Comparison of ENCODE assay signal across 21 cellular contexts in genomic region chr19:10283786-10284540, GRCh38. TPM values are rescaled to one million over a fixed set of nuclear protein-coding genes. Genes with fewer than 3 reads are reported as not detected.
DNase-seq lines count a peak whose midpoint lies in the region; ATAC-seq and TF ChIP-seq lines count a peak whose summit lies in the region.
"Had no signal": no experiment of that assay in that cellular context is flagged by ENCODE, and none has a peak within 500 bp of the region (broad histone marks: within the 10 kb centered on the region; RNA-seq: fewer than 3 reads in every experiment).

No MANE protein-coding gene starts in this region.

- WGBS in upper lobe of left lung, 2 donors, result 83 to 88% methylated on average over 16 to 28 of the region's 28 CpGs

- CTCF ChIA-PET in PC-3 (lab: Charles Lee), result interaction anchor here (0.6 kb wide), 1 partner anchor 105 kb away, joined by 3 read pairs; no protein-coding TSS in a partner anchor
- CTCF ChIA-PET in activated CD4-positive, alpha-beta memory T cell treated with anti-CD3 and anti-CD28 coated beads, Interleukin-2, amount 10 ng/mL, durations not matched to agents 7 days and 5 days (lab: Charles Lee), result no interaction called here

- ATAC-seq in PC-3 (no peak), upper lobe of left lung (ENCODE audit: low FRiP score in 2 of 2) (peak in 1 of 2 donors; percentile 1)
- ATAC-seq: SK-N-SH treated with all-trans-retinoic acid at 6 μM for 48 hours had no signal

- no peak overlapping the region for H3K4me3 ChIP-seq in PC-3 (ENCODE audit: low read length)
- peak overlapping the region in 2 of 4 donors; percentile 16 to 34 for H3K4me3 ChIP-seq in upper lobe of left lung
- H3K4me3 ChIP-seq: MG63 had no signal

- H3K4me1 Mint-ChIP-seq in activated CD4-positive, alpha-beta memory T cell treated with anti-CD3 and anti-CD28 coated beads, Interleukin-2, amount 10 ng/mL, durations not matched to agents 7 days and 5 days, result peaks cover 56% of the 10 kb centered on the region

- TF ChIP-seq POLR2A in GM19099 (IDR thresholded peaks at IDR 0.05; ENCODE audit: extremely low read depth, insufficient read length, low read depth) (peak; percentile 34), erythroblast (IDR thresholded peaks at IDR 0.05; ENCODE audit: low read length) (no peak), upper lobe of left lung (IDR thresholded peaks at IDR 0.05) (no peak)

- H3K27ac ChIP-seq in PC-3 (ENCODE audit: low read length) (no peak overlapping the region), upper lobe of left lung (peak overlapping the region; percentile 74 to 77 (median 75))
- H3K27ac ChIP-seq: C4-2B had no signal

- no peaks in the 10 kb centered on the region for H3F3A ChIP-seq in PC-3 (ENCODE audit: low read length, unreplicated experiment)

- H3K27ac Mint-ChIP-seq in activated CD4-positive, alpha-beta memory T cell treated with anti-CD3 and anti-CD28 coated beads, Interleukin-2, amount 10 ng/mL, durations not matched to agents 7 days and 5 days, result no peak overlapping the region

- intact Hi-C loops in PC-3 (cut with micrococcal nuclease), result no loop called here

- peaks cover 51% of the 10 kb centered on the region for H3K36me3 Mint-ChIP-seq in activated CD4-positive, alpha-beta memory T cell treated with anti-CD3 and anti-CD28 coated beads, Interleukin-2, amount 10 ng/mL, durations not matched to agents 7 days and 5 days (ENCODE audit: low read depth)

- H3K27me3 Mint-ChIP-seq in activated CD4-positive, alpha-beta memory T cell treated with anti-CD3 and anti-CD28 coated beads, Interleukin-2, amount 10 ng/mL, durations not matched to agents 7 days and 5 days, result peaks cover 15% of the 10 kb centered on the region

- H3K36me3 ChIP-seq in PC-3 (ENCODE audit: low read depth, low read length) (0 out of 2 replicates have a peak, but pooled peaks cover 3% of the 10 kb centered on the region), upper lobe of left lung (peaks cover 21 to 71% (median 55%) of the 10 kb centered on the region in 4 donors)
- H3K36me3 ChIP-seq: MG63 had no signal

- no peaks in the 10 kb centered on the region for H3K79me2 ChIP-seq in PC-3 (ENCODE audit: low read length)

- no peak overlapping the region for H3K9ac ChIP-seq in PC-3 (ENCODE audit: low read length)

- H3K9me2 ChIP-seq in PC-3 (replicated peaks; ENCODE audit: low read length), result no peaks in the 10 kb centered on the region

- no peaks in the 10 kb centered on the region for H3K9me3 Mint-ChIP-seq in activated CD4-positive, alpha-beta memory T cell treated with anti-CD3 and anti-CD28 coated beads, Interleukin-2, amount 10 ng/mL, durations not matched to agents 7 days and 5 days

- H3K4me2 ChIP-seq in PC-3 (ENCODE audit: low read length), result 0 out of 2 replicates have a peak overlapping the region, but pooled peaks have one; percentile 31

- TF ChIP-seq EP300 in upper lobe of left lung (IDR thresholded peaks at IDR 0.05), result no peak

- H4K20me1 ChIP-seq in PC-3 (ENCODE audit: low read length), result no peaks in the 10 kb centered on the region

- no peaks in the 10 kb centered on the region for H3K27me3 ChIP-seq in PC-3 (ENCODE audit: low read length)
- H3K27me3 ChIP-seq in upper lobe of left lung, result peaks cover 0 to 5% (median 0%) of the 10 kb centered on the region in 4 donors

- H3K4me1 ChIP-seq in PC-3 (ENCODE audit: insufficient read depth, low read length) (peaks cover 10% of the 10 kb centered on the region), upper lobe of left lung (peaks cover 61 to 93% (median 83%) of the 10 kb centered on the region in 4 donors)

- no peak overlapping the region for H2AFZ ChIP-seq in PC-3 (ENCODE audit: low read length)

- BruUV-seq in PC-3 (replicated peaks; lab: Mats Ljungman, UMichigan), result no TSS peak

- POLR2A ChIA-PET in PC-3 (lab: Charles Lee; ENCODE audit: unreplicated experiment), result no interaction called here
- POLR2A ChIA-PET in activated CD4-positive, alpha-beta memory T cell treated with anti-CD3 and anti-CD28 coated beads, Interleukin-2, amount 10 ng/mL, durations not matched to agents 7 days and 5 days (lab: Charles Lee), result interaction anchor here (2.2 kb wide), 1 partner anchor 14 kb away, joined by 10 read pairs; the partner anchor contains the start of gene ICAM1

- TF ChIP-seq CTCF in PC-3 (conservative IDR thresholded peaks at IDR 0.05; ENCODE audit: low read depth, low read length) (no peak), upper lobe of left lung (IDR thresholded peaks at IDR 0.05) (no peak)

- DNase-seq in PC-3, result no peak
- DNase-seq in erythroblast (lab: John Stamatoyannopoulos, UW), result peak; percentile 32 to 40
- DNase-seq in upper lobe of left lung, result peak; percentile 51 to 59
- DNase-seq in activated CD4-positive, alpha-beta memory T cell treated with anti-CD3 and anti-CD28 coated beads, Interleukin-2, amount 10 ng/mL, durations not matched to agents 7 days and 5 days, result no peak
- DNase-seq in activated gamma-delta T cell treated with Interleukin-2 at 50 U/mL for 16 hours, result no peak
- no peak for DNase-seq in NCI-H510A treated with DMSO at 0.1 percent for 48 hours (lab: John Stamatoyannopoulos, UW)
- DNase-seq: ACHN, DMS 273 treated with DMSO at 0.1 percent for 48 hours, DND-41, Karpas-422, MG63, NCI-H1092 treated with DMSO at 0.1 percent for 48 hours, NCI-H146, NCI-H2029 treated with DMSO at 0.1 percent for 48 hours, NCI-H2171, NCI-H69, SIG-M5, T-helper 1 cell had no signal

- no peaks in the 10 kb centered on the region for H3K9me3 ChIP-seq in PC-3 (ENCODE audit: low read length)
- no peaks in the 10 kb centered on the region for H3K9me3 ChIP-seq in upper lobe of left lung
- H3K9me3 ChIP-seq: MG63 had no signal

- no peak overlapping the region for H3K4me3 Mint-ChIP-seq in activated CD4-positive, alpha-beta memory T cell treated with anti-CD3 and anti-CD28 coated beads, Interleukin-2, amount 10 ng/mL, durations not matched to agents 7 days and 5 days

RNA-seq across cellular contexts. Expression of gene ICAM4, which starts 2.8 kb away (rescaled TPM):
- total RNA-seq in PC-3 (2014; rRNA removed) (not detected in 2 replicates), upper lobe of left lung (10 to 100 TPM in 5 of 6 donors, 1 to 10 TPM in 1; 6.3 to 24.3 (median 12.0) TPM)
- 1 to 10 TPM; 1.5 to 2.0 TPM for total RNA-seq in activated CD4-positive, alpha-beta memory T cell treated with anti-CD3 and anti-CD28 coated beads, Interleukin-2, amount 10 ng/mL, durations not matched to agents 7 days and 5 days

RNA-seq across cellular contexts. Expression of gene ICAM5, which starts 5.8 kb away (rescaled TPM):
- 1.8 and 2.0 TPM in 2 replicates for total RNA-seq in PC-3 (2014; rRNA removed)
- 100 to 1,000 TPM in 1 of 6 donors, 10 to 100 TPM in 5; 19.5 to 102 (median 27.2) TPM for total RNA-seq in upper lobe of left lung
- 1 to 10 TPM in 1 of 2 experiments, under 1 TPM in 1; 0.53 to 1.1 TPM for total RNA-seq in activated CD4-positive, alpha-beta memory T cell treated with anti-CD3 and anti-CD28 coated beads, Interleukin-2, amount 10 ng/mL, durations not matched to agents 7 days and 5 days

RNA-seq across cellular contexts. Expression of gene ICAM1, which starts 13.0 kb away (rescaled TPM):
- total RNA-seq in PC-3 (2014; rRNA removed), result 9.4 and 15.3 TPM in 2 replicates
- 100 to 1,000 TPM; 190 to 791 (median 356) TPM for total RNA-seq in upper lobe of left lung
- total RNA-seq in activated CD4-positive, alpha-beta memory T cell treated with anti-CD3 and anti-CD28 coated beads, Interleukin-2, amount 10 ng/mL, durations not matched to agents 7 days and 5 days, result 10 to 100 TPM; 23.8 to 24.3 TPM

RNA-seq across cellular contexts. Expression of gene ZGLP1, which starts 25.7 kb away (rescaled TPM):
- total RNA-seq in PC-3 (2014; rRNA removed) (1.4 and 1.8 TPM in 2 replicates), upper lobe of left lung (10 to 100 TPM in 1 of 6 donors, 1 to 10 TPM in 5; 1.8 to 21.6 (median 5.4) TPM)
- 1 to 10 TPM; 1.0 to 1.4 TPM for total RNA-seq in activated CD4-positive, alpha-beta memory T cell treated with anti-CD3 and anti-CD28 coated beads, Interleukin-2, amount 10 ng/mL, durations not matched to agents 7 days and 5 days

RNA-seq across cellular contexts. Expression of gene FDX2, which starts 31.9 kb away (rescaled TPM):
- 79.5 and 98.4 TPM in 2 replicates for total RNA-seq in PC-3 (2014; rRNA removed)
- 10 to 100 TPM; 16.6 to 27.5 (median 26.0) TPM for total RNA-seq in upper lobe of left lung
- total RNA-seq in activated CD4-positive, alpha-beta memory T cell treated with anti-CD3 and anti-CD28 coated beads, Interleukin-2, amount 10 ng/mL, durations not matched to agents 7 days and 5 days, result 1 to 10 TPM; 3.5 to 3.7 TPM

Comparison
In these comparisons a context has a peak if more than half of its experiments do, and no peak if none do; other contexts are left out.
1. DNase-seq: peak in erythroblast (2 of 2) and upper lobe of left lung (2 of 2); none in PC-3 (single experiment), activated CD4-positive, alpha-beta memory T cell treated with anti-CD3 and anti-CD28 coated beads, Interleukin-2, amount 10 ng/mL, durations not matched to agents 7 days and 5 days (single experiment), activated gamma-delta T cell treated with Interleukin-2 at 50 U/mL for 16 hours (single experiment) and NCI-H510A treated with DMSO at 0.1 percent for 48 hours (single experiment).
2. RNA of gene ICAM1, which starts 13.0 kb away (total RNA-seq): 190 to 791 TPM in upper lobe of left lung; 23.8 to 24.3 TPM in activated CD4-positive, alpha-beta memory T cell treated with anti-CD3 and anti-CD28 coated beads, Interleukin-2, amount 10 ng/mL, durations not matched to agents 7 days and 5 days and 9.4 to 15.3 TPM in PC-3; every median in the first group is over 4 times any median in the second.